25 cellular contexts compared by ENCODE assay signal in genomic region chr16:25041437-25041836, GRCh38.
"Had no signal": no experiment of that assay in that cellular context is flagged by ENCODE, and none has a peak within 500 bp of the region (broad histone marks: within the 10 kb centered on the region; RNA-seq: fewer than 3 reads in every experiment).

No MANE protein-coding gene starts in this region.

- DNase-seq: activated CD4-positive, alpha-beta memory T cell treated with anti-CD3 and anti-CD28 coated beads for 36 hours; activated CD4-positive, alpha-beta T cell treated with anti-CD3 and anti-CD28 coated beads for 1 hour; activated CD4-positive, alpha-beta T cell treated with anti-CD3 and anti-CD28 coated beads, Interleukin-2, amount 10 ng/mL, durations not matched to agents 7 days and 5 days; activated CD8-positive, alpha-beta memory T cell treated with anti-CD3 and anti-CD28 coated beads for 24 hours; activated gamma-delta T cell; activated naive CD4-positive, alpha-beta T cell treated with anti-CD3 and anti-CD28 coated beads for 36 hours; activated T-cell treated with anti-CD3 and anti-CD28 coated beads, Interleukin-2, amount 50 U/mL, for 48 hours; amygdala; brain microvascular endothelial cell; cerebellar nuclear complex; Kasumi-1; NCI-H1048; NCI-H146; NCI-H187 treated with DMSO at 0.1 percent for 48 hours; NCI-H2081 treated with DMSO at 0.1 percent for 48 hours; NCI-H226; NCI-H526 treated with DMSO at 0.1 percent for 48 hours; PC-9; SIG-M5; T-helper 17 cell; T-helper 9 cell had no signal

- H3K27me3 ChIP-seq: brain microvascular endothelial cell had no signal

- H3K4me3 ChIP-seq: cardiac muscle cell, PC-9 had no signal

- H3K4me3 Mint-ChIP-seq: activated CD4-positive, alpha-beta memory T cell treated with anti-CD3 and anti-CD28 coated beads for 36 hours; activated CD4-positive, alpha-beta T cell treated with anti-CD3 and anti-CD28 coated beads, Interleukin-2, amount 10 ng/mL, durations not matched to agents 7 days and 5 days; activated naive CD4-positive, alpha-beta T cell treated with anti-CD3 and anti-CD28 coated beads for 36 hours; activated naive CD8-positive, alpha-beta T cell; activated T-helper 17 cell treated with anti-CD3 and anti-CD28 coated beads, Interleukin-2, amount 50 U/mL, for 72 hours; T-helper 17 cell; WTC11 had no signal

- H3K27ac ChIP-seq: brain microvascular endothelial cell, cardiac muscle cell, PC-9 had no signal

- H3K9me3 Mint-ChIP-seq: activated CD4-positive, alpha-beta memory T cell treated with anti-CD3 and anti-CD28 coated beads for 36 hours; activated CD4-positive, alpha-beta T cell treated with anti-CD3 and anti-CD28 coated beads, Interleukin-2, amount 10 ng/mL, durations not matched to agents 7 days and 5 days; activated naive CD4-positive, alpha-beta T cell treated with anti-CD3 and anti-CD28 coated beads for 36 hours; activated T-helper 17 cell treated with anti-CD3 and anti-CD28 coated beads, Interleukin-2, amount 50 U/mL, for 72 hours had no signal

- H2AFZ ChIP-seq: PC-9 had no signal

- ATAC-seq: activated T-helper 17 cell treated with anti-CD3 and anti-CD28 coated beads, Interleukin-2, amount 50 U/mL, for 72 hours; T-helper 17 cell; WTC11 had no signal

- H3K4me1 Mint-ChIP-seq: activated T-helper 17 cell treated with anti-CD3 and anti-CD28 coated beads, Interleukin-2, amount 50 U/mL, for 72 hours; WTC11 had no signal

- H3K27me3 Mint-ChIP-seq: activated CD4-positive, alpha-beta memory T cell treated with anti-CD3 and anti-CD28 coated beads for 36 hours; activated CD4-positive, alpha-beta T cell treated with anti-CD3 and anti-CD28 coated beads, Interleukin-2, amount 10 ng/mL, durations not matched to agents 7 days and 5 days; activated naive CD8-positive, alpha-beta T cell; activated T-helper 17 cell treated with anti-CD3 and anti-CD28 coated beads, Interleukin-2, amount 50 U/mL, for 72 hours; T-helper 17 cell had no signal

- H3K4me2 ChIP-seq: PC-9 had no signal

- H3K36me3 Mint-ChIP-seq: activated CD4-positive, alpha-beta memory T cell treated with anti-CD3 and anti-CD28 coated beads for 36 hours; activated naive CD8-positive, alpha-beta T cell; WTC11 had no signal

- H3K27ac Mint-ChIP-seq: activated CD4-positive, alpha-beta memory T cell treated with anti-CD3 and anti-CD28 coated beads for 36 hours; activated CD4-positive, alpha-beta T cell treated with anti-CD3 and anti-CD28 coated beads, Interleukin-2, amount 10 ng/mL, durations not matched to agents 7 days and 5 days; activated naive CD4-positive, alpha-beta T cell treated with anti-CD3 and anti-CD28 coated beads for 36 hours; activated naive CD8-positive, alpha-beta T cell; activated T-helper 17 cell treated with anti-CD3 and anti-CD28 coated beads, Interleukin-2, amount 50 U/mL, for 72 hours; T-helper 17 cell; WTC11 had no signal
